14 cellular contexts compared by ENCODE assay signal in the genomic region with DNA sequence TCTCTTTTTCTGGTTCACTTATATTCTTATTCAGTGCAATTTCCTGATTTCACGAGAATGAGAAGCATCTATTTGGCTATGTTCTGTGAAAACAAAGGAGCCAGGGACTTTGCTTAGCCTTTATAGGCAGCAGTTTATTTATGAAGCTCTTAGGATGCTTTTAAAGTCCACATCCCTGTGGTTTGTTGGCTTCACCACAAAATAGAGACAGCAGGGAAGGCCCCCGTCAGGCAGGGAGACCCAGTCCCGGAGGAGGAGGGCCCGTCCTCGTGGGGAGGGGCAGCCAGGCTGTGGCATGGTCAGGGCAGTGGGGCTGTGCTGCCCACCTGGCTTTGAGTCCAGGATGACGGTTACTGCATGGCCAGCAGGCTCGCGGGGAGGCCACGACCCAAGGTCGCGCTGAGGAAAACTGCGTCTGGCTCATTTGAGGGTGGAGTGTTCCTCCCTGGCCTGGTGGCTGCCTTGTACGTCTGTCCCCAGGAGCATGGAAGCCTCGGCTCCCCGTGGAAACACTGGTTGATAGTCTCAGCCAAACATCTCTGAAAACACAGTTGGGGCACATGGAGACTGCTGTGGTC.
DNase-seq lines count a peak whose midpoint lies in the region; ATAC-seq and TF ChIP-seq lines count a peak whose summit lies in the region.
"Had no signal": no experiment of that assay in that cellular context is flagged by ENCODE, and none has a peak within 500 bp of the region (broad histone marks: within the 10 kb centered on the region; RNA-seq: fewer than 3 reads in every experiment).

No MANE protein-coding gene starts in this region.

- TF ChIP-seq CTCF in osteocyte (IDR thresholded peaks at IDR 0.05) (no peak), vagina (IDR thresholded peaks at IDR 0.05) (no peak)

- no peak overlapping the region for H3K27ac Mint-ChIP-seq in osteocyte (ENCODE audit: unreplicated experiment)

- 59% methylated on average over 15 of the region's 15 CpGs for WGBS in right cardiac atrium

- no peaks in the 10 kb centered on the region for H3K27me3 Mint-ChIP-seq in osteocyte (ENCODE audit: unreplicated experiment)
- H3K27me3 Mint-ChIP-seq: naive thymus-derived CD4-positive, alpha-beta T cell had no signal

- no peak for TF ChIP-seq POLR2A in vagina (IDR thresholded peaks at IDR 0.05)

- H3K36me3 ChIP-seq in vagina: no peaks in the 10 kb centered on the region

- H3K4me3 ChIP-seq in right cardiac atrium (ENCODE audit: low read length) (no peak overlapping the region), vagina (no peak overlapping the region)
- H3K4me3 ChIP-seq: K562 had no signal

- H3K9me3 ChIP-seq in right cardiac atrium (ENCODE audit: control insufficient read depth, low read length): no peaks in the 10 kb centered on the region
- H3K9me3 ChIP-seq in vagina: no peaks in the 10 kb centered on the region

- DNase-seq in Right ventricle myocardium inferior (ENCODE audit: missing footprints) (no peak), cardiac septum (ENCODE audit: low spot score) (no peak), right cardiac atrium (peak in 1 of 3 donors; percentile 56), osteocyte (ENCODE audit: extremely low spot score, unreplicated experiment) (peak; percentile 72), vagina (ENCODE audit: extremely low spot score in 2 of 2) (peak; percentile 61 to 75), HuH-7.5 (ENCODE audit: low spot score) (no peak)
- DNase-seq: naive thymus-derived CD4-positive, alpha-beta T cell; NCI-H187 treated with DMSO at 0.1 percent for 48 hours; NCI-H748 treated with DMSO at 0.1 percent for 48 hours; small intestine had no signal

- H3K27ac ChIP-seq in right cardiac atrium (ENCODE audit: low read length): no peak overlapping the region
- H3K27ac ChIP-seq in vagina: peak overlapping the region; percentile 49

- H3K27me3 ChIP-seq in right cardiac atrium (ENCODE audit: control insufficient read depth, insufficient read depth) (no peaks in the 10 kb centered on the region), vagina (no peaks in the 10 kb centered on the region)

- no peak overlapping the region for H3K4me3 Mint-ChIP-seq in osteocyte (ENCODE audit: unreplicated experiment)

- peaks cover 9% of the 10 kb centered on the region for H3K4me1 Mint-ChIP-seq in osteocyte (ENCODE audit: unreplicated experiment)

- peaks cover 12% of the 10 kb centered on the region for H3K4me1 ChIP-seq in right cardiac atrium (ENCODE audit: control insufficient read depth, insufficient read depth, low read length)
- peaks cover 31% of the 10 kb centered on the region for H3K4me1 ChIP-seq in vagina

- H3K36me3 Mint-ChIP-seq in osteocyte (ENCODE audit: unreplicated experiment): no peaks in the 10 kb centered on the region

- peak; percentile 56 for ATAC-seq in Right ventricle myocardium inferior
- ATAC-seq in right cardiac atrium: peak; percentile 57 to 66
- ATAC-seq in HG03039 (IDR thresholded peaks at IDR 0.05; ENCODE audit: unreplicated experiment): no peak
- no peak for ATAC-seq in GM21737 (IDR thresholded peaks at IDR 0.05; ENCODE audit: unreplicated experiment)
- ATAC-seq: activated naive CD4-positive, alpha-beta T cell treated with anti-CD3 and anti-CD28 coated beads, Interleukin-2, amount 50 U/mL, for 72 hours; K562; naive thymus-derived CD4-positive, alpha-beta T cell had no signal

- intact Hi-C loops in Right ventricle myocardium inferior (cut with DNase I): no loop called here
- intact Hi-C loops in cardiac septum (cut with DNase I): loop anchor here (5.0 kb wide), 1 partner anchor 35 kb away; no protein-coding TSS in a partner anchor
- intact Hi-C loops in right cardiac atrium (cut with DNase I): no loop called here
- intact Hi-C loops in vagina (cut with DNase I): no loop called here

- H3K9me3 Mint-ChIP-seq in osteocyte (ENCODE audit: unreplicated experiment): no peaks in the 10 kb centered on the region
- H3K9me3 Mint-ChIP-seq: activated naive CD4-positive, alpha-beta T cell treated with anti-CD3 and anti-CD28 coated beads, Interleukin-2, amount 50 U/mL, for 72 hours; naive thymus-derived CD4-positive, alpha-beta T cell had no signal

Comparison
In these comparisons a context has a peak if more than half of its experiments do, and no peak if none do; other contexts are left out.
1. ATAC-seq: peak in Right ventricle myocardium inferior (single experiment) and right cardiac atrium (2 of 2); none in HG03039 (single experiment) and GM21737 (single experiment).
2. DNase-seq: peak in osteocyte (single experiment) and vagina (2 of 2); none in Right ventricle myocardium inferior (single experiment), cardiac septum (single experiment) and HuH-7.5 (single experiment).